In genomic region chr10:73092830-73093229, GRCh38 we compare ENCODE assay signal across 1 cellular context.
TF ChIP-seq lines count a peak whose summit lies in the region.

No MANE protein-coding gene starts in this region.

TF ChIP-seq in K562, 482 proteins besides CTCF, POLR2A, EP300 and RAD21:
- TF ChIP-seq ASH1L (IDR thresholded peaks at IDR 0.05; ENCODE audit: borderline replicate concordance, low read depth, partially characterized antibody) (no peak), ZNF121 (CRISPR knock-in tag; conservative IDR thresholded peaks at IDR 0.05) (peak; percentile 87), CGGBP1 (CRISPR knock-in tag; IDR thresholded peaks at IDR 0.05) (no peak), ZNF384 (IDR thresholded peaks at IDR 0.05; ENCODE audit: low read depth, low read length) (peak; percentile 72), TSHZ1 (CRISPR knock-in tag; IDR thresholded peaks at IDR 0.05) (no peak), ADNP (tag; IDR thresholded peaks at IDR 0.05) (peak; percentile 66; the same call in 1 of the 2 replicates), BCOR (IDR thresholded peaks at IDR 0.05) (peak; percentile 45; the same call in 1 of the 2 replicates)
